8 cellular contexts compared by ENCODE assay signal in the genomic region with DNA sequence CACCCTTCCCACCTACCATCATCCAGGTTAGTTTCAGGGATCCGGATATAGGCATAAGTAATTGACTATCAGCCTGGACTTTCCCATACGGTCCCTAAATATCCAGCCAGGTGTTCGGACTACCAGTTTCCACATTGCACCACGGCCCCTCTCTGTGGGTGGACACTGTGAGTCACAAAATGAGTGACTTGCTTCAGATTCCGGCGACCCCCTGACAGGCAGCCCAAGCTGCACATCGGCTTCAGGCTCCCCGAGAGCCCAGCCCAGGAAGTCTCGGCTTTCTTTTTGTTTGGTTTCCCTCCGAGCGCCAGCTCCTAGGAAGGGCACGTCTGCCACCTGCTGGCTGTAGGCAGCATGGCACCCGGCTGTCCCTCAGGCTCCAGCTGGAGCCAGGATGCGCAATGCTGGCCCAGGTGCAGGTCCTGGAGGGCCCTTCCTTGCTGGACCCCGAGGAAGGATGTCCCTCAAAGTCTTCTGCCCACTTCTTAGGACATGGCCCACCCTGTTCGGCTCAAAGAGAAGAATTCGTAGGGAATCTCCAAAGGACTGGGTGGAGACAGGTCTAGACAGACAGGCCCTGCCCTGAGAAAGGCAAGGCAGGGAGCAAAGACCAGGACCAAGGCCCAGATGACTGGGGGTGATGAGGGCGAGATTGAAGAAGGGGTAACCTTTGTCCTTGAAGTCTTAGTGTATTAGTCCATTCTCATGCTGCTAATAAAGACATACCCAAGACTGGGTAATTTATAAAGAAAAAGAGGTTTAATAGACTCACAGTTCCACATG. TPM values are rescaled to one million over a fixed set of nuclear protein-coding genes. Genes with fewer than 3 reads are reported as not detected.
DNase-seq lines count a peak whose midpoint lies in the region; ATAC-seq and TF ChIP-seq lines count a peak whose summit lies in the region.

No MANE protein-coding gene starts in this region.

- H3K27me3 ChIP-seq in dorsolateral prefrontal cortex: peaks cover 0 to 14% (median 0%) of the 10 kb centered on the region in 45 donors
- H3K27me3 ChIP-seq in lung (ENCODE audit: control insufficient read depth, insufficient read depth): no peaks in the 10 kb centered on the region

- intact Hi-C loops in dorsolateral prefrontal cortex (cut with DNase I): no loop called here

- peak overlapping the region in 1 of 59 donors; percentile 53 for H3K27ac ChIP-seq in dorsolateral prefrontal cortex
- no peak overlapping the region for H3K27ac ChIP-seq in lung (ENCODE audit: low read depth in 1 of 2, low read length in 1 of 2)

- peak overlapping the region; percentile 20 to 72 (median 50) for H3K4me3 ChIP-seq in dorsolateral prefrontal cortex
- H3K4me3 ChIP-seq in lung: no peak overlapping the region

- DNase-seq in AG08396 (ENCODE audit: low spot score) (peak; percentile 87), NCI-H510A treated with DMSO at 0.1 percent for 48 hours (lab: John Stamatoyannopoulos, UW) (peak; percentile 89), dorsolateral prefrontal cortex (peak; percentile 31 to 83 (median 72)), lung (ENCODE audit: low spot score) (peak; percentile 78)
- peak; percentile 37 to 56 for DNase-seq in activated CD4-positive, alpha-beta T cell treated with anti-CD3 and anti-CD28 coated beads, Interleukin-2, amount 50 U/mL, for 4 hours
- peak; percentile 40 to 69 (median 41) for DNase-seq in stimulated activated CD4-positive, alpha-beta T cell treated with anti-CD3 and anti-CD28 coated beads, TNF-alpha, amount 100 ng/mL, for 24 hours (ENCODE audit: low read depth in 3 of 3)

- peak; percentile 86 for ATAC-seq in GM18861 (IDR thresholded peaks at IDR 0.05; ENCODE audit: unreplicated experiment)
- ATAC-seq in HG03095 (IDR thresholded peaks at IDR 0.05; ENCODE audit: unreplicated experiment): peak; percentile 97
- peak; percentile 91 for ATAC-seq in lung (ENCODE audit: insufficient read depth, low FRiP score)

- no peaks in the 10 kb centered on the region for H3K4me1 ChIP-seq in lung (ENCODE audit: control insufficient read depth in 2 of 2, insufficient read depth in 2 of 2, low read length in 2 of 2)

- TF ChIP-seq CTCF in dorsolateral prefrontal cortex (IDR thresholded peaks at IDR 0.05 in 54 of 56, conservative IDR thresholded peaks at IDR 0.05 in 2 of 56; ENCODE audit: low read depth in 1 of 56, partially characterized antibody in 56 of 56) (peak; percentile 78 to 99 (median 97)), lung (IDR thresholded peaks at IDR 0.05; ENCODE audit: control extremely low read depth, extremely low read depth) (peak; percentile 94)

- 10 to 14% methylated on average over 18 of the region's 18 CpGs for WGBS in lung, 2 donors

- no peaks in the 10 kb centered on the region for H3K9me3 ChIP-seq in lung (ENCODE audit: control insufficient read depth in 2 of 2, insufficient read depth in 1 of 2, low read length in 1 of 2)

- H3K36me3 ChIP-seq in lung (ENCODE audit: control insufficient read depth in 2 of 2, insufficient read depth in 2 of 2, low read length in 2 of 2): no peaks in the 10 kb centered on the region

RNA-seq across cellular contexts. Expression of a gene that starts 10.6 kb away (rescaled TPM):
- total RNA-seq in dorsolateral prefrontal cortex (1 to 10 TPM in 112 of 120 experiments, under 1 TPM in 8; 0.39 to 5.3 (median 2.0) TPM), lung (1 to 10 TPM; 1.2 to 1.3 TPM)
- polyA plus RNA-seq in lung: under 1 TPM; 0.10 to 0.14 TPM
